12 cellular contexts compared by ENCODE assay signal in the genomic region with DNA sequence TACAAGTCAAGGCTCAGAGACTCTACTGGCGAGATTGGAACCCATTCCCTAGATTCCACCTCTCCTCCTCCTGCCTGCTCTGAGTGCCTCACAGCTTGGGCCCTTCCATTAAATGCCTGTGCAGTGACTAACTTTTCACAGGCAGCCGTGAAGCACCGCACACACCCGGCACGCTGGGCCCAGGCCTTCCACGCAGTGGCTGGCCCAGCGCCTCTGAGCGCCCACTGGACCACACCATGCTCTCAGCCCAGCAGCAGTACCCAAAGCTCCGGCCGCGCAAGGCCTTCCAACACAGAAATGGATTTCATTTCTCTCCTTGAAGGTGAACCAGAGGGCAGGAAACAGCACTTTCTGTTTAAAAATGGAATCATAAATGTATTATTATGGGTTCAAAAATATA.
"Had no signal": no experiment of that assay in that cellular context is flagged by ENCODE, and none has a peak within 500 bp of the region (broad histone marks: within the 10 kb centered on the region; RNA-seq: fewer than 3 reads in every experiment).

No MANE protein-coding gene starts in this region.

- H3K9me3 ChIP-seq: gastroesophageal sphincter, lower lobe of right lung had no signal

- H3K27ac ChIP-seq: hepatocyte, lower lobe of right lung had no signal

- H3K4me2 ChIP-seq: hepatocyte had no signal

- H3K27me3 Mint-ChIP-seq: activated CD4-positive, alpha-beta memory T cell treated with anti-CD3 and anti-CD28 coated beads for 36 hours; activated naive CD8-positive, alpha-beta T cell; naive thymus-derived CD4-positive, alpha-beta T cell had no signal

- H3K4me3 Mint-ChIP-seq: activated CD4-positive, alpha-beta memory T cell treated with anti-CD3 and anti-CD28 coated beads for 36 hours; activated naive CD8-positive, alpha-beta T cell had no signal

- H3K36me3 Mint-ChIP-seq: activated CD4-positive, alpha-beta memory T cell treated with anti-CD3 and anti-CD28 coated beads for 36 hours; activated naive CD8-positive, alpha-beta T cell had no signal

- H3K4me3 ChIP-seq: gastroesophageal sphincter, hepatocyte, lower lobe of right lung had no signal

- H3K27me3 ChIP-seq: gastroesophageal sphincter, hepatocyte had no signal

- H3K9me3 Mint-ChIP-seq: activated CD4-positive, alpha-beta memory T cell treated with anti-CD3 and anti-CD28 coated beads for 36 hours had no signal

- H3K36me3 ChIP-seq: gastroesophageal sphincter had no signal

- H2AFZ ChIP-seq: hepatocyte had no signal

- DNase-seq: activated CD4-positive, alpha-beta memory T cell treated with anti-CD3 and anti-CD28 coated beads for 36 hours; activated CD4-positive, alpha-beta T cell treated with anti-CD3 and anti-CD28 coated beads for 1 hour; activated gamma-delta T cell; activated T-cell treated with anti-CD3 and anti-CD28 coated beads, Interleukin-2, amount 50 U/mL, for 48 hours; effector memory CD4-positive, alpha-beta T cell; lower lobe of right lung; naive thymus-derived CD4-positive, alpha-beta T cell; retina; small intestine had no signal

- H3K27ac Mint-ChIP-seq: activated CD4-positive, alpha-beta memory T cell treated with anti-CD3 and anti-CD28 coated beads for 36 hours; activated naive CD8-positive, alpha-beta T cell had no signal
